10 cellular contexts compared by ENCODE assay signal in the genomic region with DNA sequence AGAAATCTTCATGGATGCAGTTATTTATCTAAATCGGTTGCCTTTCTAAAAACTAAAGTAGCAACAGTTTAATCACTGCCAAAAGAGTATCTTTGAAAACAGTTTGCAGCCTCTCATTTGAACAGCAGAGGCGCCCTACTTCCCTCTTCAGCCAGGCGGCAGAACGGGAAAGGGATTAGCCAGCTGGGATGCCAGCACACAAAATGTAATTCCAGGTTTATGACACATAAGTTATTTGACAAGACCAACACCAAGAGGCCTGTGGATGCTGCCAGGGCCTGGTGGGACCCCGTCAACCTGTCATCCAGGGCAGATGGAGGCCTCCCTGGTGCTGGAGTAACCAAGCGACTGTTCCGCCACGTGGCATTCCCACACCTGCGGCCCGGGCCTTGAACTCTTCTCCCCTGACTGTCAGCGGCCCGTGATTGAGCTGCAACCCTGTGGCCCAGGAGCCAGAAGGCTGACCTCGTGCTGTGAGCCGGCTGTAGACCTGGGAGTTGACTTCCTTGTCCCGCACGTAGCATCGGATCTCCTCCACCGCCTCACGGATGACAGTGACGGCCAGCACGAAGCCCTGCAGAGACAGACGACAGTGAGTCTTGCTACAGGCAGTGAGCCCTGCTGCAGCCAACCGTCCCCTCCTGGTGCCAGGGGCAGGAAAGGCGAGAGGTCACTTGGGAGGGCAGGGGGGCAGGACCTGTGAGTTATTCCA. TPM values are rescaled to one million over a fixed set of nuclear protein-coding genes. Genes with fewer than 3 reads are reported as not detected.
DNase-seq lines count a peak whose midpoint lies in the region; ATAC-seq, FAIRE-seq and TF ChIP-seq lines count a peak whose summit lies in the region.
"Had no signal": no experiment of that assay in that cellular context is flagged by ENCODE, and none has a peak within 500 bp of the region (broad histone marks: within the 10 kb centered on the region; RNA-seq: fewer than 3 reads in every experiment).

No MANE protein-coding gene starts in this region.

- no peak overlapping the region for H3K9ac ChIP-seq in keratinocyte (ENCODE audit: control insufficient read depth, extremely low read depth, insufficient read depth, low read length)
- H3K9ac ChIP-seq: BLaER1 had no signal

- H3K9me3 ChIP-seq in ascending aorta (no peaks in the 10 kb centered on the region), keratinocyte (ENCODE audit: control insufficient read depth, low read depth, low read length) (no peaks in the 10 kb centered on the region)
- H3K9me3 ChIP-seq: BLaER1 had no signal

- H3K4me3 ChIP-seq in ascending aorta = no peak overlapping the region
- H3K4me3 ChIP-seq in keratinocyte (ENCODE audit: control insufficient read depth in 2 of 3, extremely low read depth in 1 of 3, insufficient read depth in 2 of 3, low read depth in 1 of 3, low read length in 3 of 3) = no peak overlapping the region
- H3K4me3 ChIP-seq: BLaER1 had no signal

- H3K36me3 ChIP-seq in ascending aorta (peaks cover 4 to 5% of the 10 kb centered on the region in 2 donors), keratinocyte (ENCODE audit: control insufficient read depth in 2 of 2, extremely low read depth in 1 of 2, insufficient read depth in 2 of 2, low read length in 2 of 2) (peaks cover 0 to 2% of the 10 kb centered on the region in 2 experiments)
- H3K36me3 ChIP-seq: BLaER1 had no signal

- TF ChIP-seq CTCF in ascending aorta (IDR thresholded peaks at IDR 0.05) = peak; percentile 22 to 52 (median 34)
- peak; percentile 43 to 49 (median 48) for TF ChIP-seq CTCF in keratinocyte (optimal IDR thresholded peaks at IDR 0.05 in 1 of 3, IDR thresholded peaks at IDR 0.05 in 1 of 3, conservative IDR thresholded peaks at IDR 0.05 in 1 of 3; ENCODE audit: extremely low read depth in 1 of 3, insufficient read depth in 2 of 3, low read length in 3 of 3)

- no peak overlapping the region for H3K27ac ChIP-seq in ascending aorta
- H3K27ac ChIP-seq in keratinocyte (ENCODE audit: control insufficient read depth, insufficient read depth, low read length) = no peak overlapping the region
- H3K27ac ChIP-seq: BLaER1 had no signal

- H3K27me3 ChIP-seq in ascending aorta = no peaks in the 10 kb centered on the region
- H3K27me3 ChIP-seq in keratinocyte (ENCODE audit: control insufficient read depth, extremely low read depth, insufficient read depth, low read length) = no peaks in the 10 kb centered on the region
- H3K27me3 ChIP-seq: BLaER1 had no signal

- no peaks in the 10 kb centered on the region for H3K79me2 ChIP-seq in keratinocyte (ENCODE audit: control insufficient read depth, insufficient read depth, low read length)

- peak; percentile 58 for DNase-seq in activated effector memory CD4-positive, alpha-beta T cell treated with anti-CD3 and anti-CD28 coated beads, Interleukin-2, amount 50 U/mL, for 16 hours
- no peak for DNase-seq in activated effector memory CD4-positive, alpha-beta T cell treated with Interleukin-2 at 50 U/mL for 16 hours
- DNase-seq in ascending aorta (ENCODE audit: low spot score in 2 of 2) (no peak), keratinocyte (ENCODE audit: low read depth, low spot score) (no peak), urothelium cell line (ENCODE audit: low spot score) (peak; percentile 37), NCI-H187 treated with DMSO at 0.1 percent for 48 hours (lab: John Stamatoyannopoulos, UW) (no peak)

- FAIRE-seq in keratinocyte (lab: Jason Lieb, UNC) (no peak), urothelium cell line (lab: Jason Lieb, UNC) (no peak)
- FAIRE-seq: colon had no signal

- no peaks in the 10 kb centered on the region for H4K20me1 ChIP-seq in keratinocyte (ENCODE audit: control insufficient read depth, extremely low read depth, insufficient read depth, low read length)
- H4K20me1 ChIP-seq: BLaER1 had no signal

- no peaks in the 10 kb centered on the region for H3K9me1 ChIP-seq in keratinocyte (ENCODE audit: control insufficient read depth, extremely low read depth, insufficient read depth, low read length)

- dilution Hi-C loops in keratinocyte (cut with MboI; ENCODE audit: extremely low pct_ligation_motif_present, low sequenced_read_pairs) = no loop called here

- H2AFZ ChIP-seq in keratinocyte (ENCODE audit: control insufficient read depth, low read length) = no peak overlapping the region

- intact Hi-C loops in ascending aorta (cut with DNase I) = no loop called here

- H3K4me1 ChIP-seq in ascending aorta (no peaks in the 10 kb centered on the region), keratinocyte (ENCODE audit: control insufficient read depth, extremely low read depth, insufficient read depth, low read length) (no peaks in the 10 kb centered on the region)
- H3K4me1 ChIP-seq: BLaER1 had no signal

- no peak for ATAC-seq in HG03025 (IDR thresholded peaks at IDR 0.05; ENCODE audit: low FRiP score, unreplicated experiment)
- ATAC-seq in GM21390 (IDR thresholded peaks at IDR 0.05; ENCODE audit: unreplicated experiment) = no peak

- H3K4me2 ChIP-seq in keratinocyte (ENCODE audit: control insufficient read depth, extremely low read depth, insufficient read depth, low read depth, low read length) = no peak overlapping the region
- H3K4me2 ChIP-seq: BLaER1 had no signal

RNA-seq across cellular contexts. Expression of gene ATP9A, which starts 55.5 kb away (rescaled TPM):
- 14.5 TPM for total RNA-seq in ascending aorta
- polyA plus RNA-seq in keratinocyte = 5.8 to 8.6 TPM (median 6.1 TPM) in 3 replicates
- polyA plus RNA-seq in keratinocyte (2011; ENCODE audit: low read depth) = 3.9 TPM
- polyA plus RNA-seq in keratinocyte (2011; cell fraction: cytosol; rRNA removed) = 4.9 and 5.8 TPM in 2 replicates
- polyA plus RNA-seq in keratinocyte (2011; cell fraction: nucleus; rRNA removed) = 14.6 and 16.9 TPM in 2 replicates
- 7.2 and 7.8 TPM in 2 replicates for polyA plus RNA-seq in keratinocyte (2012; ENCODE audit: low replicate concordance)
- polyA minus RNA-seq in keratinocyte = 21.6 to 31.0 TPM (median 23.0 TPM) in 3 replicates
- 16.3 TPM for polyA minus RNA-seq in keratinocyte (2011; cell fraction: cytosol; rRNA and poly(A)+ RNA removed)
- 30.1 and 38.6 TPM in 2 replicates for polyA minus RNA-seq in keratinocyte (2011; cell fraction: nucleus; rRNA and poly(A)+ RNA removed)

Comparison
In these comparisons a context has a peak if more than half of its experiments do, and no peak if none do; other contexts are left out.
1. DNase-seq: peak in activated effector memory CD4-positive, alpha-beta T cell treated with anti-CD3 and anti-CD28 coated beads, Interleukin-2, amount 50 U/mL, for 16 hours (single experiment) and urothelium cell line (single experiment); none in activated effector memory CD4-positive, alpha-beta T cell treated with Interleukin-2 at 50 U/mL for 16 hours (single experiment), ascending aorta (0 of 2), keratinocyte (single experiment) and NCI-H187 treated with DMSO at 0.1 percent for 48 hours (single experiment).